11 cellular contexts compared by ENCODE assay signal in the genomic region with DNA sequence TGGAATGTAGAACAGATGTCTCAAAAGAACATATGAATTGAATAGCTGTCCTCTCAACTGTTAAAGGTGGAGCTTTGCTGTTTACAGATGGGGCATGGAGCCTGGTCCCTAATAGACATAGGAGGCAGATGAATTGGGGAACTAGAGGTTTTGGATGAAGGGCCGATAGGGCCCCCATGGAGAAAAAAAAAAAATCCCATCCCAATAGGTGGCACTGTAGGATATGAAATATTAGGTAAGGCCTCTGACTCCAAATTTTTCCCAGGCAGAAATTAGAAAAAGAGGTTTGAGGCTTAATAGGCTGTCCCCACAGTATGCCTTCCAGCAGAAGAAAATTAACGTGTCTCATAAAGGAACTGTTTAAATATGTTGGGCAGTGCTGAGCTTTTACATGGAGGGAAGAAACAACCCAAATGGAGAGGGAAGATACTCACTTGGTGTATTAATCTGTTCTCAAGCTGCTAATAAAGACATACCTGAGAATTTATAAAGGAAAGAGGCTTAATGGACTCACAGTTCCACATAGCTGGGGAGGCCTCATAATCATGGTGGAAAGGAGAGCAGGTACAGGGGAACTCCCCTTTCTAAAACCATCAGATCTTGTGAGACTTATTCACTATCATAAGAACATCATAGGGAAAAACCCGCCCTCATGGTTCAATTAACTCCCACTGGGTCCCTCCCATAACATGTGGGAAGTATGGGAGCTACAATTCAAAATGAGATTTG. TPM values are rescaled to one million over a fixed set of nuclear protein-coding genes. Genes with fewer than 3 reads are reported as not detected.
DNase-seq lines count a peak whose midpoint lies in the region; ATAC-seq, FAIRE-seq and TF ChIP-seq lines count a peak whose summit lies in the region.
"Had no signal": no experiment of that assay in that cellular context is flagged by ENCODE, and none has a peak within 500 bp of the region (broad histone marks: within the 10 kb centered on the region; RNA-seq: fewer than 3 reads in every experiment).

No MANE protein-coding gene starts in this region.

- no peaks in the 10 kb centered on the region for H3K4me1 Mint-ChIP-seq in astrocyte (ENCODE audit: low read depth, unreplicated experiment)

- no peaks in the 10 kb centered on the region for H3K27me3 ChIP-seq in MM.1S (replicated peaks; ENCODE audit: insufficient read depth, low read length)
- H3K27me3 ChIP-seq in astrocyte (ENCODE audit: insufficient read depth, low read length): peaks cover 9% of the 10 kb centered on the region

- peak; percentile 41 for DNase-seq in DMS 273 (lab: John Stamatoyannopoulos, UW; ENCODE audit: unreplicated experiment)
- no peak for DNase-seq in DMS 273 treated with DMSO at 0.1 percent for 48 hours (lab: John Stamatoyannopoulos, UW)
- no peak for DNase-seq in MM.1S
- no peak for DNase-seq in astrocyte (ENCODE audit: low read depth)
- DNase-seq in myocyte (ENCODE audit: low read depth): peak; percentile 18
- DNase-seq: activated gamma-delta T cell treated with Interleukin-2 at 50 U/mL for 16 hours, NCI-H1694 had no signal

- FAIRE-seq in astrocyte (lab: Jason Lieb, UNC): no peak

- no peaks in the 10 kb centered on the region for H3K36me3 Mint-ChIP-seq in astrocyte (ENCODE audit: low read depth, unreplicated experiment)

- H3K4me1 ChIP-seq in MM.1S (ENCODE audit: low read length): no peaks in the 10 kb centered on the region
- no peaks in the 10 kb centered on the region for H3K4me1 ChIP-seq in astrocyte (ENCODE audit: insufficient read depth, low read length)

- TF ChIP-seq CTCF in MM.1S (IDR thresholded peaks at IDR 0.05; ENCODE audit: low read length) (peak; percentile 15; the same call in 1 of the 2 replicates), astrocyte (IDR thresholded peaks at IDR 0.05; ENCODE audit: insufficient read depth, low read depth, low read length) (peak; percentile 12)

- no peaks in the 10 kb centered on the region for H3K9me3 ChIP-seq in MM.1S (replicated peaks; ENCODE audit: insufficient read depth, low read length)
- H3K9me3 ChIP-seq in astrocyte (ENCODE audit: insufficient read depth, low read depth, low read length): no peaks in the 10 kb centered on the region

- H3K27ac ChIP-seq in MM.1S (ENCODE audit: low read length) (no peak overlapping the region), astrocyte (ENCODE audit: low read depth, low read length) (no peak overlapping the region)

- H3K36me3 ChIP-seq in MM.1S (replicated peaks; ENCODE audit: insufficient read depth, low read length) (no peaks in the 10 kb centered on the region), astrocyte (ENCODE audit: insufficient read depth, low read length) (no peaks in the 10 kb centered on the region)

- H3K27ac Mint-ChIP-seq in astrocyte (ENCODE audit: unreplicated experiment): no peak overlapping the region

- no peak overlapping the region for H3K4me2 ChIP-seq in MM.1S (ENCODE audit: low read depth, low read length)
- H3K4me2 ChIP-seq in astrocyte (ENCODE audit: low read length): no peak overlapping the region

- H3K4me3 Mint-ChIP-seq in astrocyte (ENCODE audit: unreplicated experiment): no peak overlapping the region

- H3K9me2 ChIP-seq in MM.1S (replicated peaks; ENCODE audit: insufficient read depth, low read length): no peaks in the 10 kb centered on the region

- H3K9me3 Mint-ChIP-seq in astrocyte (ENCODE audit: unreplicated experiment): no peaks in the 10 kb centered on the region

- peaks cover 6% of the 10 kb centered on the region for H3K27me3 Mint-ChIP-seq in astrocyte (ENCODE audit: low read depth, unreplicated experiment)

- no peak for ATAC-seq in HG02973 (IDR thresholded peaks at IDR 0.05; ENCODE audit: unreplicated experiment)
- no peak for ATAC-seq in HG03565 (IDR thresholded peaks at IDR 0.05; ENCODE audit: unreplicated experiment)
- ATAC-seq in GM21423 (IDR thresholded peaks at IDR 0.05; ENCODE audit: unreplicated experiment): no peak

- H4K20me1 ChIP-seq in MM.1S (ENCODE audit: insufficient read depth, low read length) (no peaks in the 10 kb centered on the region), astrocyte (ENCODE audit: insufficient read depth, low read length) (no peaks in the 10 kb centered on the region)

- H3K9ac ChIP-seq in MM.1S (ENCODE audit: low read length) (no peak overlapping the region), astrocyte (ENCODE audit: low read length) (no peak overlapping the region)

- no peak overlapping the region for H2AFZ ChIP-seq in MM.1S (ENCODE audit: low read length)
- H2AFZ ChIP-seq in astrocyte (ENCODE audit: low read depth, low read length): no peak overlapping the region

- no peak overlapping the region for H3K4me3 ChIP-seq in MM.1S (ENCODE audit: low read length)
- no peak overlapping the region for H3K4me3 ChIP-seq in astrocyte (ENCODE audit: insufficient read depth, low read depth, low read length)

- no peaks in the 10 kb centered on the region for H3K79me2 ChIP-seq in MM.1S (ENCODE audit: low read length)
- H3K79me2 ChIP-seq in astrocyte (ENCODE audit: insufficient read depth, low read length): no peaks in the 10 kb centered on the region

- no peaks in the 10 kb centered on the region for H3F3A ChIP-seq in MM.1S (ENCODE audit: insufficient read depth, low read length)

RNA-seq across cellular contexts. Expression of a gene that starts 30.1 kb away (rescaled TPM):
- not detected in 2 replicates for total RNA-seq in astrocyte
- total RNA-seq in myocyte: 0.19 TPM in 1 of 2 replicates, not detected in the other
- polyA plus RNA-seq in myocyte (2012): 0.08 TPM
- total RNA-seq: A172 had no signal

Comparison
In these comparisons a context has a peak if more than half of its experiments do, and no peak if none do; other contexts are left out.
1. DNase-seq: peak in DMS 273 (single experiment) and myocyte (single experiment); none in DMS 273 treated with DMSO at 0.1 percent for 48 hours (single experiment), MM.1S (single experiment) and astrocyte (single experiment).